ENCODE assay signal across 28 cellular contexts in the genomic region with DNA sequence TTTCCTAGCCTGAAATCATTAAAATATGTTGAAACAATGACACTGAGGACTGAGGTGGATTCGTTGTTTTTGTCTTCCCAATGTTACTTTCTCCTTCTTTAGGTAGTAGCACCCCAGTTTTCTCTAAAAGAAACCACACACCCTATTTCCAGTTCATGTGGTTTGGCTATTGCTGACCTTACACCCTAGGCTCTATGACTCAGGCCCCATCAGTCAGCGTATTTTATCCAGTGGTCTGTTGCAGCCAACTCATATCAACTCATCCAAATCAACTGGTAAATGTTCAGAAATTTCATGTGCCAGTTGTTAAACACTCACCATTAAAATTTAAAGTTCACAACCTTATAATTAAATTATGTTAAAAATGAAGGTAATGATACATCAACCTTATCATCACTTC. TPM values are rescaled to one million over a fixed set of nuclear protein-coding genes. Genes with fewer than 3 reads are reported as not detected.
DNase-seq lines count a peak whose midpoint lies in the region; ATAC-seq, FAIRE-seq and TF ChIP-seq lines count a peak whose summit lies in the region.
"Had no signal": no experiment of that assay in that cellular context is flagged by ENCODE, and none has a peak within 500 bp of the region (broad histone marks: within the 10 kb centered on the region; RNA-seq: fewer than 3 reads in every experiment).

No MANE protein-coding gene starts in this region.

- no peak for TF ChIP-seq EP300 in H1 (IDR thresholded peaks at IDR 0.05; ENCODE audit: borderline replicate concordance in 1 of 2, low read depth in 2 of 2, low read length in 2 of 2)

- H3K4me3 ChIP-seq in RWPE2 (ENCODE audit: severe bottlenecking) (no peak overlapping the region), H1 (ENCODE audit: extremely low read depth in 1 of 4, insufficient read depth in 2 of 4, low read depth in 3 of 4, low read length in 4 of 4) (no peak overlapping the region), SJCRH30 (no peak overlapping the region)
- H3K4me3 ChIP-seq: esophagus squamous epithelium, GM12878, left lung, prostate gland, skin epidermis, tibial artery had no signal

- H3K9ac ChIP-seq in H1 (replicated peaks in 1 of 4; ENCODE audit: extremely low read depth in 1 of 4, low read depth in 3 of 4, low read length in 3 of 4) = no peak overlapping the region

- WGBS in H1 (ENCODE audit: extremely low coverage in 1 of 2, insufficient coverage in 1 of 2, insufficient read length in 1 of 2, insufficient replicate concordance in 2 of 2, low coverage in 1 of 2, low lambda C conversion rate in 2 of 2, missing lambda C conversion rate in 1 of 2), 2 experiments = 83% methylated on average over 2 of the region's 2 CpGs; no CpG with 5 or more reads in 1 of the 2 experiments

- FAIRE-seq in H1 (lab: Jason Lieb, UNC) = peak; percentile 24
- FAIRE-seq: GM12878 had no signal

- no peaks in the 10 kb centered on the region for H3K79me2 ChIP-seq in H1 (ENCODE audit: control insufficient read depth in 1 of 2, insufficient read depth in 2 of 2, low read length in 2 of 2)

- H4K91ac ChIP-seq in H1 (replicated peaks; ENCODE audit: insufficient read length, low read length) = no peak overlapping the region

- POLR2A ChIA-PET in H1 (lab: Charles Lee; ENCODE audit: partially characterized antibody) = no interaction called here

- no peak for TF ChIP-seq RAD21 in H1 (IDR thresholded peaks at IDR 0.05 in 1 of 2, conservative IDR thresholded peaks at IDR 0.05 in 1 of 2; ENCODE audit: low read depth in 2 of 2, low read length in 2 of 2)

- H3K18ac ChIP-seq in H1 (ENCODE audit: extremely low read depth, low read length) = no peak overlapping the region

- TF ChIP-seq CTCF in RWPE2 (IDR thresholded peaks at IDR 0.05; ENCODE audit: poor library complexity, severe bottlenecking) = no peak
- TF ChIP-seq CTCF in H1 (IDR thresholded peaks at IDR 0.05; ENCODE audit: control extremely low read depth in 1 of 3, insufficient read depth in 1 of 3, low read depth in 1 of 3, low read length in 3 of 3) = no peak
- no peak for TF ChIP-seq CTCF in nephron (IDR thresholded peaks at IDR 0.05; ENCODE audit: unreplicated experiment in 3 of 3)

- no peak for TF ChIP-seq POLR2A in H1 (IDR thresholded peaks at IDR 0.05; ENCODE audit: control extremely low read depth in 1 of 2, low read depth in 2 of 2, low read length in 2 of 2)

- no peak overlapping the region for H4K5ac ChIP-seq in H1 (ENCODE audit: insufficient read length, low read depth, low read length)

- no peaks in the 10 kb centered on the region for H3K27me3 Mint-ChIP-seq in nephron (ENCODE audit: low read depth)

- H3K23ac ChIP-seq in H1 (ENCODE audit: insufficient read length) = no peak overlapping the region

- no peak overlapping the region for H2AFZ ChIP-seq in H1 (ENCODE audit: low read length)

- H3K9me3 ChIP-seq in RWPE2 (ENCODE audit: severe bottlenecking) (no peaks in the 10 kb centered on the region), H1 (ENCODE audit: insufficient read depth in 2 of 2, low read depth in 1 of 2, low read length in 1 of 2) (no peaks in the 10 kb centered on the region), SJCRH30 (replicated peaks) (no peaks in the 10 kb centered on the region)
- H3K9me3 ChIP-seq: esophagus squamous epithelium, left lung, prostate gland, tibial artery had no signal

- peaks cover 6% of the 10 kb centered on the region for H3K36me3 Mint-ChIP-seq in nephron (ENCODE audit: low read depth)

- H3K27me3 ChIP-seq in RWPE2 (ENCODE audit: insufficient read depth, poor library complexity, severe bottlenecking) (no peaks in the 10 kb centered on the region), H1 (replicated peaks in 1 of 4; ENCODE audit: control insufficient read depth in 3 of 4, extremely low read depth in 1 of 4, insufficient read depth in 3 of 4, low read length in 3 of 4) (no peaks in the 10 kb centered on the region; a peak in 2 of 7 replicates), SJCRH30 (no peaks in the 10 kb centered on the region)
- H3K27me3 ChIP-seq: esophagus squamous epithelium, tibial artery had no signal

- H3K27ac ChIP-seq in RWPE2 (ENCODE audit: poor library complexity, severe bottlenecking) (no peak overlapping the region), H1 (ENCODE audit: low read depth, low read length) (no peak overlapping the region), SJCRH30 (no peak overlapping the region)
- H3K27ac ChIP-seq: esophagus squamous epithelium, left lung, prostate gland, skin epidermis had no signal

- no peak overlapping the region for H2BK120ac ChIP-seq in H1 (replicated peaks; ENCODE audit: low read depth, low read length)

- no peaks in the 10 kb centered on the region for H3K4me1 ChIP-seq in RWPE2 (ENCODE audit: insufficient read depth, poor library complexity, severe bottlenecking)
- H3K4me1 ChIP-seq in H1 (replicated peaks in 1 of 4; ENCODE audit: control insufficient read depth in 3 of 4, insufficient read depth in 4 of 4, low read length in 3 of 4) = peaks cover 0 to 8% (median 1%) of the 10 kb centered on the region in 4 experiments; a peak in 4 of 7 replicates
- no peaks in the 10 kb centered on the region; the same call in 1 of the 2 replicates for H3K4me1 ChIP-seq in SJCRH30
- H3K4me1 ChIP-seq: prostate gland had no signal

- H4K8ac ChIP-seq in H1 (ENCODE audit: extremely low read depth, insufficient read depth, low read length) = no peak overlapping the region

- H2AK5ac ChIP-seq in H1 (ENCODE audit: low read depth, low read length) = no peak overlapping the region

- H4K20me1 ChIP-seq in H1 (replicated peaks in 1 of 2; ENCODE audit: control insufficient read depth in 1 of 2, insufficient read depth in 2 of 2, low read length in 2 of 2) = peaks cover 0 to 2% of the 10 kb centered on the region in 2 experiments

- DNase-seq in HCEC 1CT (peak; percentile 67), RWPE2 (ENCODE audit: low spot score) (no peak), H1 (ENCODE audit: low read depth in 1 of 2, low spot score in 2 of 2) (no peak), SJCRH30 (no peak), HuH-7 (ENCODE audit: low spot score) (no peak)
- DNase-seq in activated CD4-positive, alpha-beta T cell treated with anti-CD3 and anti-CD28 coated beads for 48 hours = no peak
- DNase-seq: activated CD4-positive, alpha-beta memory T cell treated with anti-CD3 and anti-CD28 coated beads, Interleukin-2, amount 10 ng/mL, durations not matched to agents 7 days and 5 days; activated naive CD4-positive, alpha-beta T cell treated with Interleukin-2 at 50 U/mL for 16 hours; activated T-cell treated with anti-CD3 and anti-CD28 coated beads for 4 hours; amygdala; CD4-positive, alpha-beta T cell; DMS 273 treated with DMSO at 0.1 percent for 48 hours; effector CD4-positive, alpha-beta T cell; esophagus squamous epithelium; left lung; NCI-H1417; NCI-H524; SHP77; stimulated activated naive CD4-positive, alpha-beta T cell treated with Interleukin-2 at 50 U/mL for 16 hours; tibial artery had no signal

- CTCF ChIA-PET in H1 (lab: Charles Lee; ENCODE audit: partially characterized antibody) = no interaction called here

- peak overlapping the region; percentile 35 to 44 (median 37) for H3K27ac Mint-ChIP-seq in nephron
- H3K27ac Mint-ChIP-seq: activated CD4-positive, alpha-beta memory T cell treated with anti-CD3 and anti-CD28 coated beads, Interleukin-2, amount 10 ng/mL, durations not matched to agents 7 days and 5 days; CD4-positive, alpha-beta T cell had no signal

- no peak overlapping the region for H3K4ac ChIP-seq in H1 (replicated peaks; ENCODE audit: insufficient read length, low read depth, low read length)

- no peak overlapping the region for H3K4me2 ChIP-seq in H1 (ENCODE audit: insufficient read depth in 1 of 2, low read depth in 2 of 2, low read length in 2 of 2)

- H2BK12ac ChIP-seq in H1 (ENCODE audit: low read depth, low read length) = no peak overlapping the region

- H3K4me1 Mint-ChIP-seq in nephron = peaks cover 70% of the 10 kb centered on the region
- H3K4me1 Mint-ChIP-seq: activated CD4-positive, alpha-beta memory T cell treated with anti-CD3 and anti-CD28 coated beads, Interleukin-2, amount 10 ng/mL, durations not matched to agents 7 days and 5 days had no signal

- H2BK15ac ChIP-seq in H1 (ENCODE audit: low read length) = no peak overlapping the region

- H3K36me3 ChIP-seq in RWPE2 (ENCODE audit: low read depth) (no peaks in the 10 kb centered on the region), H1 (ENCODE audit: control insufficient read depth in 2 of 4, insufficient read depth in 4 of 4, low read length in 3 of 4) (no peaks in the 10 kb centered on the region), SJCRH30 (no peaks in the 10 kb centered on the region)
- H3K36me3 ChIP-seq: esophagus squamous epithelium, left lung, prostate gland, tibial artery had no signal

- H3K14ac ChIP-seq in H1 (ENCODE audit: insufficient read length) = no peak overlapping the region

- ATAC-seq in RWPE2 (ENCODE audit: low read depth) (peak; percentile 50; the same call in 1 of the 3 replicates), HG03460 (IDR thresholded peaks at IDR 0.05; ENCODE audit: unreplicated experiment) (no peak)
- ATAC-seq: GM12878, left lung had no signal

- no peaks in the 10 kb centered on the region for H3K9me3 Mint-ChIP-seq in nephron
- H3K9me3 Mint-ChIP-seq: activated CD4-positive, alpha-beta memory T cell treated with anti-CD3 and anti-CD28 coated beads, Interleukin-2, amount 10 ng/mL, durations not matched to agents 7 days and 5 days; CD4-positive, alpha-beta T cell; central memory CD8-positive, alpha-beta T cell; neural crest cell had no signal

- no peaks in the 10 kb centered on the region; the same call in 1 of the 2 replicates for H3K23me2 ChIP-seq in H1 (ENCODE audit: low read depth, low read length)

- H2BK5ac ChIP-seq in H1 (ENCODE audit: low read depth, low read length) = no peak overlapping the region

- no peaks in the 10 kb centered on the region for H3K79me1 ChIP-seq in H1 (ENCODE audit: low read depth, low read length)

- no peak overlapping the region for H3K56ac ChIP-seq in H1 (replicated peaks; ENCODE audit: insufficient read length, low read depth, low read length)

- H3K4me3 Mint-ChIP-seq in nephron = no peak overlapping the region
- H3K4me3 Mint-ChIP-seq: activated CD4-positive, alpha-beta memory T cell treated with anti-CD3 and anti-CD28 coated beads, Interleukin-2, amount 10 ng/mL, durations not matched to agents 7 days and 5 days; CD4-positive, alpha-beta T cell; central memory CD8-positive, alpha-beta T cell; neural crest cell had no signal

- no peak overlapping the region for H2BK20ac ChIP-seq in H1 (ENCODE audit: low read length)

TF ChIP-seq in H1, 55 proteins besides CTCF, POLR2A, EP300 and RAD21 (continues in another document):
- TF ChIP-seq BRCA1 (IDR thresholded peaks at IDR 0.05; ENCODE audit: low read depth, low read length) = no peak

RNA-seq across cellular contexts. Expression of a gene that starts 44.6 kb away (rescaled TPM):
- total RNA-seq in H1 (2021; fragmentation: NEBNext Ultra II Directional; extraction: Animal tissue kit (Norgen Biotek cat#: 25700)) = 11.6 and 13.1 TPM in 2 replicates
- 2.1 and 2.6 TPM in 2 replicates for polyA plus RNA-seq in H1 (2011; rRNA removed)
- polyA plus RNA-seq in H1 (2011; cell fraction: cytosol; rRNA removed) = 2.1 TPM
- polyA plus RNA-seq in H1 (2011; cell fraction: nucleus; rRNA removed) = 14.2 TPM
- 3.8 to 6.3 TPM (median 4.5 TPM) in 4 replicates for polyA plus RNA-seq in H1 (2012, experiment 1 of 2)
- polyA plus RNA-seq in H1 (2012, experiment 2 of 2) = 0.62 TPM
- polyA plus RNA-seq in H1 (2013, experiment 1 of 2) = 5.5 TPM
- polyA plus RNA-seq in H1 (2013, experiment 2 of 2) = 4.7 TPM
- 25.7 and 40.9 TPM in 2 replicates for polyA minus RNA-seq in H1 (2011; rRNA and poly(A)+ RNA removed)
- polyA minus RNA-seq in H1 (2011; cell fraction: cytosol; rRNA and poly(A)+ RNA removed) = 4.4 TPM
- polyA minus RNA-seq in H1 (2011; cell fraction: nucleus; rRNA and poly(A)+ RNA removed) = 54.6 TPM
- 44.7 and 48.1 TPM in 2 replicates for total RNA-seq in SJCRH30 (2014; rRNA removed; shearing (Covaris generic))
- total RNA-seq: activated CD4-positive, alpha-beta memory T cell treated with anti-CD3 and anti-CD28 coated beads, Interleukin-2, amount 10 ng/mL, durations not matched to agents 7 days and 5 days; CD4-positive, alpha-beta T cell; T-helper 1 cell treated with Interleukin-12 subunit alpha and Interleukin-12 subunit beta and Interleukin-4 antibody, amounts not matched to agents 30 ng/mL and 1 ng/mL, for 36 hours had no signal
